In genomic region chr10:74244097-74244685, GRCh38 we compare ENCODE assay signal across 7 cellular contexts.
DNase-seq lines count a peak whose midpoint lies in the region; ATAC-seq, FAIRE-seq and TF ChIP-seq lines count a peak whose summit lies in the region.

No MANE protein-coding gene starts in this region.

- H3K27ac ChIP-seq in GM23338 (ENCODE audit: low read depth) = no peak overlapping the region

- no peak for FAIRE-seq in D721Med (lab: Jason Lieb, UNC)

- H2AFZ ChIP-seq in GM23338 = no peak overlapping the region

- H3K27me3 ChIP-seq in GM23338 (ENCODE audit: insufficient read depth) = no peaks in the 10 kb centered on the region

- no peak for ATAC-seq in GM23338
- no peak for ATAC-seq in stimulated activated naive CD8-positive, alpha-beta T cell treated with anti-CD3 and anti-CD28 coated beads, Interleukin-15, amount 100 ng/mL, for 72 hours

- DNase-seq in D721Med (ENCODE audit: insufficient read length, low spot score) (no peak), GM23338 (ENCODE audit: low spot score) (peak; percentile 49), SK-MEL-5 (ENCODE audit: low read depth, low spot score) (peak; percentile 56), fibroblast of pulmonary artery (ENCODE audit: low read depth) (peak; percentile 83), smooth muscle cell of the brain vasculature (ENCODE audit: low read depth, low spot score) (peak; percentile 56), GM20000 (ENCODE audit: low spot score) (no peak)
- DNase-seq in stimulated activated naive CD8-positive, alpha-beta T cell treated with anti-CD3 and anti-CD28 coated beads, Interleukin-15, amount 100 ng/mL, for 72 hours = no peak

- no peak overlapping the region for H3K4me3 Mint-ChIP-seq in GM23338
- H3K4me3 Mint-ChIP-seq in stimulated activated naive CD8-positive, alpha-beta T cell treated with anti-CD3 and anti-CD28 coated beads, Interleukin-15, amount 100 ng/mL, for 72 hours = no peak overlapping the region

- H3K79me2 ChIP-seq in GM23338 (replicated peaks; ENCODE audit: insufficient read depth) = no peaks in the 10 kb centered on the region

- H3K9me3 Mint-ChIP-seq in GM23338 = no peaks in the 10 kb centered on the region
- H3K9me3 Mint-ChIP-seq in stimulated activated naive CD8-positive, alpha-beta T cell treated with anti-CD3 and anti-CD28 coated beads, Interleukin-15, amount 100 ng/mL, for 72 hours = no peaks in the 10 kb centered on the region

- in situ Hi-C loops in SK-MEL-5 (cut with HindIII; ENCODE audit: low pct_unique_long_range_greater_than_20kb, low sequenced_read_pairs) = no loop called here

- H3K4me1 Mint-ChIP-seq in GM23338 = peaks cover 2% of the 10 kb centered on the region; the same call in 2 of the 3 replicates
- peaks cover 7% of the 10 kb centered on the region for H3K4me1 Mint-ChIP-seq in stimulated activated naive CD8-positive, alpha-beta T cell treated with anti-CD3 and anti-CD28 coated beads, Interleukin-15, amount 100 ng/mL, for 72 hours

- H3K36me3 Mint-ChIP-seq in GM23338 (ENCODE audit: low read depth) = peaks cover 8% of the 10 kb centered on the region

- H3K9me2 ChIP-seq in GM23338 (ENCODE audit: insufficient read depth) = no peaks in the 10 kb centered on the region

- no peak overlapping the region for H3K27ac Mint-ChIP-seq in GM23338
- H3K27ac Mint-ChIP-seq in stimulated activated naive CD8-positive, alpha-beta T cell treated with anti-CD3 and anti-CD28 coated beads, Interleukin-15, amount 100 ng/mL, for 72 hours = no peak overlapping the region

- H3K36me3 ChIP-seq in GM23338 (ENCODE audit: insufficient read depth) = no peaks in the 10 kb centered on the region

- H3K4me1 ChIP-seq in GM23338 (ENCODE audit: insufficient read depth) = peaks cover 4% of the 10 kb centered on the region; the same call in 1 of the 2 replicates

- H3K4me3 ChIP-seq in GM23338 = no peak overlapping the region
- no peak overlapping the region for H3K4me3 ChIP-seq in fibroblast of pulmonary artery (replicated peaks; ENCODE audit: low read depth, low read length)

- TF ChIP-seq CTCF in D721Med (IDR thresholded peaks at IDR 0.05; ENCODE audit: insufficient read depth, missing control alignments) (peak; percentile 51), GM23338 (conservative IDR thresholded peaks at IDR 0.05; ENCODE audit: low read depth in 2 of 2) (peak; percentile 52 to 79), fibroblast of pulmonary artery (IDR thresholded peaks at IDR 0.05; ENCODE audit: low read length, missing control alignments) (peak; percentile 38), GM20000 (IDR thresholded peaks at IDR 0.05; ENCODE audit: extremely low read depth, missing control alignments) (no peak)

- H4K20me1 ChIP-seq in GM23338 (replicated peaks; ENCODE audit: insufficient read depth) = no peaks in the 10 kb centered on the region

- H3F3A ChIP-seq in GM23338 (replicated peaks; ENCODE audit: low read depth) = no peaks in the 10 kb centered on the region

- H3K4me2 ChIP-seq in GM23338 = no peak overlapping the region

- no peaks in the 10 kb centered on the region for H3K27me3 Mint-ChIP-seq in GM23338 (ENCODE audit: insufficient read depth, low read depth, poor library complexity)
- no peaks in the 10 kb centered on the region for H3K27me3 Mint-ChIP-seq in stimulated activated naive CD8-positive, alpha-beta T cell treated with anti-CD3 and anti-CD28 coated beads, Interleukin-15, amount 100 ng/mL, for 72 hours

TF ChIP-seq in GM23338, 12 proteins besides CTCF, POLR2A, EP300 and RAD21:
- TF ChIP-seq ETS1 (IDR thresholded peaks at IDR 0.05) (no peak), NANOG (IDR thresholded peaks at IDR 0.05; ENCODE audit: borderline replicate concordance) (no peak)

Comparison
In these comparisons a context has a peak if more than half of its experiments do, and no peak if none do; other contexts are left out.
1. DNase-seq: peak in GM23338 (single experiment), SK-MEL-5 (single experiment), fibroblast of pulmonary artery (single experiment) and smooth muscle cell of the brain vasculature (single experiment); none in D721Med (single experiment), GM20000 (single experiment) and stimulated activated naive CD8-positive, alpha-beta T cell treated with anti-CD3 and anti-CD28 coated beads, Interleukin-15, amount 100 ng/mL, for 72 hours (0 of 2).